1 cellular context compared by ENCODE assay signal in genomic region chrX:331145-331771, GRCh38.
TF ChIP-seq lines count a peak whose summit lies in the region.

No MANE protein-coding gene starts in this region.

TF ChIP-seq in WTC11, 78 proteins besides CTCF, POLR2A, EP300 and RAD21 (continued from another document):
- no peak for TF ChIP-seq CBFB (CRISPR knock-in tag; IDR thresholded peaks at IDR 0.05; ENCODE audit: low read depth)
